Comparison of ENCODE assay signal across 13 cellular contexts in genomic region chr2:152755029-152755428, GRCh38. TPM values are rescaled to one million over a fixed set of nuclear protein-coding genes. Genes with fewer than 3 reads are reported as not detected.
A peak's percentile ranks its signal among the peaks of the same experiment; 100 is the strongest.
DNase-seq lines count a peak whose midpoint lies in the region; TF ChIP-seq lines count a peak whose summit lies in the region.
"Had no signal": no experiment of that assay in that cellular context is flagged by ENCODE, and none has a peak within 500 bp of the region (broad histone marks: within the 10 kb centered on the region; RNA-seq: fewer than 3 reads in every experiment).

No MANE protein-coding gene starts in this region.

- H2AK5ac ChIP-seq in neuronal stem cell (ENCODE audit: low read depth, low read length): no peak overlapping the region

- no peaks in the 10 kb centered on the region for H3K9me3 ChIP-seq in NT2/D1 (ENCODE audit: insufficient read depth, low read length)
- H3K9me3 ChIP-seq in neuronal stem cell (replicated peaks in 1 of 2; ENCODE audit: control insufficient read depth in 2 of 2, insufficient read depth in 1 of 2, low read depth in 1 of 2, low read length in 2 of 2): peaks cover 0 to 13% of the 10 kb centered on the region in 2 donors
- H3K9me3 ChIP-seq: Peyer's patch, sigmoid colon had no signal

- H3K9ac ChIP-seq in NT2/D1 (ENCODE audit: insufficient read length, low read depth) (no peak overlapping the region), neuronal stem cell (ENCODE audit: low read depth, low read length, poor library complexity) (no peak overlapping the region)
- H3K9ac ChIP-seq: BLaER1 had no signal

- no peak overlapping the region for H2BK15ac ChIP-seq in neuronal stem cell (ENCODE audit: low read length)

- H3K4me3 ChIP-seq in NT2/D1 (ENCODE audit: insufficient read length, low read depth) (no peak overlapping the region), epithelial cell of proximal tubule (ENCODE audit: low read depth, low read length) (no peak overlapping the region), retinal pigment epithelial cell (ENCODE audit: low read length) (no peak overlapping the region), neuronal stem cell (ENCODE audit: low read length in 2 of 2) (no peak overlapping the region)
- H3K4me3 ChIP-seq: BLaER1, Peyer's patch, sigmoid colon had no signal

- H3K27ac ChIP-seq in neuronal stem cell (replicated peaks; ENCODE audit: low read length): no peak overlapping the region
- H3K27ac ChIP-seq: BLaER1, Peyer's patch, sigmoid colon had no signal

- H4K8ac ChIP-seq in neuronal stem cell (ENCODE audit: low read depth, low read length): no peak overlapping the region

- no peak overlapping the region for H3K18ac ChIP-seq in neuronal stem cell (ENCODE audit: low read length)

- H3K79me1 ChIP-seq in neuronal stem cell (ENCODE audit: low read depth, low read length): no peaks in the 10 kb centered on the region

- no peak overlapping the region for H2BK120ac ChIP-seq in neuronal stem cell (ENCODE audit: low read depth, low read length)

- H3K27me3 ChIP-seq in NT2/D1 (ENCODE audit: insufficient read depth, insufficient read length) (no peaks in the 10 kb centered on the region), neuronal stem cell (ENCODE audit: control insufficient read depth in 3 of 3, insufficient read depth in 3 of 3, low read depth in 1 of 3, low read length in 3 of 3) (no peaks in the 10 kb centered on the region)
- H3K27me3 ChIP-seq: BLaER1, Peyer's patch, sigmoid colon had no signal

- WGBS in neuronal stem cell (ENCODE audit: extremely low coverage in 2 of 2, insufficient read length in 2 of 2, insufficient replicate concordance in 1 of 2), 2 donors: no CpG with 5 or more reads among the region's 13 CpGs

- no peak overlapping the region for H3K14ac ChIP-seq in neuronal stem cell (ENCODE audit: low read length)

- no peak overlapping the region for H2BK5ac ChIP-seq in neuronal stem cell (ENCODE audit: low read length)

- no peak overlapping the region for H3K4me2 ChIP-seq in neuronal stem cell (ENCODE audit: insufficient read depth, low read length, poor library complexity, severe bottlenecking)
- H3K4me2 ChIP-seq: BLaER1 had no signal

- no peaks in the 10 kb centered on the region for H3K4me1 ChIP-seq in NT2/D1 (ENCODE audit: insufficient read depth, insufficient read length)
- H3K4me1 ChIP-seq in neuronal stem cell (ENCODE audit: control insufficient read depth in 2 of 2, insufficient read depth in 1 of 2, low read depth in 1 of 2, low read length in 2 of 2): no peaks in the 10 kb centered on the region
- H3K4me1 ChIP-seq: BLaER1, Peyer's patch, sigmoid colon had no signal

- no peak overlapping the region for H2AFZ ChIP-seq in neuronal stem cell (ENCODE audit: low read length)

- no peak overlapping the region for H2BK12ac ChIP-seq in neuronal stem cell (ENCODE audit: low read length)

- TF ChIP-seq CTCF in epithelial cell of proximal tubule (conservative IDR thresholded peaks at IDR 0.05; ENCODE audit: low read depth, low read length) (peak; percentile 57), retinal pigment epithelial cell (conservative IDR thresholded peaks at IDR 0.05; ENCODE audit: low read depth, low read length) (peak; percentile 38)

- H3K36me3 ChIP-seq in NT2/D1 (ENCODE audit: insufficient read depth, insufficient read length, low read length) (peaks cover 68% of the 10 kb centered on the region), neuronal stem cell (replicated peaks in 1 of 2; ENCODE audit: control insufficient read depth in 2 of 2, insufficient read depth in 2 of 2, low read length in 2 of 2) (peaks cover 3 to 100% of the 10 kb centered on the region in 2 donors)

- peak; percentile 26 for DNase-seq in activated CD4-positive, alpha-beta T cell treated with anti-CD3 and anti-CD28 coated beads for 48 hours
- DNase-seq in activated CD4-positive, alpha-beta T cell treated with anti-CD3 and anti-CD28 coated beads, Interleukin-2, amount 50 U/mL, for 1 hour: no peak
- DNase-seq in NT2/D1 (ENCODE audit: low read depth, low spot score) (peak; percentile 20), epithelial cell of proximal tubule (ENCODE audit: low read depth) (peak; percentile 13), retinal pigment epithelial cell (ENCODE audit: low read depth) (no peak), neuronal stem cell (ENCODE audit: low spot score) (no peak), NCI-H2081 treated with DMSO at 0.1 percent for 48 hours (lab: John Stamatoyannopoulos, UW) (no peak), cerebellum (ENCODE audit: low spot score) (no peak)
- DNase-seq: immature natural killer cell, Kasumi-1, sigmoid colon had no signal

- H4K91ac ChIP-seq in neuronal stem cell (ENCODE audit: low read depth, low read length, poor library complexity): no peak overlapping the region

- H3K4ac ChIP-seq in neuronal stem cell (ENCODE audit: low read length): no peak overlapping the region

- no peak overlapping the region for H3K23ac ChIP-seq in neuronal stem cell (ENCODE audit: low read depth, low read length, poor library complexity)

RNA-seq across cellular contexts. Expression of gene ARL6IP6, which starts 36.6 kb away (rescaled TPM):
- 69.3 and 83.9 TPM in 2 replicates for total RNA-seq in epithelial cell of proximal tubule
- polyA plus RNA-seq in neuronal stem cell (2013, experiment 1 of 2): 62.3 TPM
- 64.7 TPM for polyA plus RNA-seq in neuronal stem cell (2013, experiment 2 of 2)
- total RNA-seq in cerebellum: 31.9 TPM

RNA-seq across cellular contexts. Expression of gene PRPF40A, which starts 37.8 kb away (rescaled TPM):
- total RNA-seq in epithelial cell of proximal tubule (106 and 132 TPM in 2 replicates), cerebellum (105 TPM)
- polyA plus RNA-seq in neuronal stem cell (2013, experiment 1 of 2): 272 TPM
- polyA plus RNA-seq in neuronal stem cell (2013, experiment 2 of 2): 282 TPM

Comparison
In these comparisons a context has a peak if more than half of its experiments do, and no peak if none do; other contexts are left out.
1. DNase-seq: peak in activated CD4-positive, alpha-beta T cell treated with anti-CD3 and anti-CD28 coated beads for 48 hours (single experiment), NT2/D1 (single experiment) and epithelial cell of proximal tubule (single experiment); none in activated CD4-positive, alpha-beta T cell treated with anti-CD3 and anti-CD28 coated beads, Interleukin-2, amount 50 U/mL, for 1 hour (single experiment), retinal pigment epithelial cell (single experiment), neuronal stem cell (single experiment), NCI-H2081 treated with DMSO at 0.1 percent for 48 hours (single experiment) and cerebellum (single experiment).